In the genomic region with DNA sequence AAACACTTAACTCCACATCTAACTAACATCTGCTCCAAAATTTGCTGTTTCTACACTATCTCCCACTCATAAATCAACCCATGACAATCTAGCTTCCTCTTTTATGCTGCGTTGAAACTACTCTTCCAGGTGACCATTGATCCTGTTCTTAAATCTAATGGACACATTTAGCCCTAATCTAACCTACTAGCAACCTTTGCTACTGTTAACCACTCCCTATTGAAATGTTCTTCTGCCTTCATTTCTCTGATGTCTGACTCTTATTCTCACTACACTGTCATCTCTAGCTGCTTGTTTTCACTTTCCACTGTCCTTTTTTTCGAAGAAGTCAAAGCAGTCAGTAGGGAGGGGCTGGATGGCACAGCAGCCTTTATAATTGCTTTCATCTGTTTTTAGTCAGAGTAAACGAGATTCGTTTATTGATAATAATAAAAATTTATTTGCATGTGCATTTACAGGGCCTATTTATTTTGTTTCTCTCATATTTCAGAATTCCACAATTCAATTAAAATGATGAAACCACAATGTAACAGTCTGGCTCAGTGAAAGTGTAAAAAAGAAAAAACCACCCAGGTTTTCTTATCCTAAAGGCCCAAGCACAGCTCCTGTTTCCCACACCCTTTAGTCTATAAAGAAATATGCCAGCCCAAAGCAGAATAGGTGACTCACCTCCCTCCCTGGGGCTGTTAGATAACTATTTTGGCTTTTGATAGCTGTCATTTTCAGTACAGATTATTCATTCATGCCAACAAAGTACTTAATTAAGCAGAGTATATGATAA, we compare ENCODE assay signal across 8 cellular contexts. TPM values are rescaled to one million over a fixed set of nuclear protein-coding genes. Genes with fewer than 3 reads are reported as not detected.
DNase-seq lines count a peak whose midpoint lies in the region; ATAC-seq and TF ChIP-seq lines count a peak whose summit lies in the region.

No MANE protein-coding gene starts in this region.

- H3K4me3 Mint-ChIP-seq in activated CD8-positive, alpha-beta T cell treated with anti-CD3 and anti-CD28 coated beads for 36 hours = peak overlapping the region; percentile 15

- H3K4me3 ChIP-seq in mucosa of descending colon (no peak overlapping the region), uterus (no peak overlapping the region)

- H3K4me1 ChIP-seq in mucosa of descending colon (ENCODE audit: low read depth) (peaks cover 21% of the 10 kb centered on the region), uterus (no peaks in the 10 kb centered on the region)

- ATAC-seq in GM21526 (IDR thresholded peaks at IDR 0.05; ENCODE audit: low FRiP score, unreplicated experiment) (peak; percentile 70), HG03575 (IDR thresholded peaks at IDR 0.05; ENCODE audit: extremely low read depth, insufficient number of reproducible peaks, low FRiP score, unreplicated experiment) (peak; percentile 59), mucosa of descending colon (peak; percentile 51), GM19035 (IDR thresholded peaks at IDR 0.05; ENCODE audit: unreplicated experiment) (no peak)
- ATAC-seq in activated CD8-positive, alpha-beta T cell treated with anti-CD3 and anti-CD28 coated beads for 36 hours = peak; percentile 87

- no peak overlapping the region for H3K27ac ChIP-seq in uterus

- peaks cover 63% of the 10 kb centered on the region for H3K4me1 Mint-ChIP-seq in activated CD8-positive, alpha-beta T cell treated with anti-CD3 and anti-CD28 coated beads for 36 hours (ENCODE audit: low read depth)

- H3K27ac Mint-ChIP-seq in activated CD8-positive, alpha-beta T cell treated with anti-CD3 and anti-CD28 coated beads for 36 hours = peak overlapping the region; percentile 59

- CTCF ChIA-PET in activated CD8-positive, alpha-beta T cell treated with anti-CD3 and anti-CD28 coated beads for 36 hours (lab: Charles Lee) = interaction anchor here (0.6 to 1.5 kb wide), 2 partner anchors 11 to 40 kb away, joined by 3 read pairs; no protein-coding TSS in a partner anchor

- peaks cover 11% of the 10 kb centered on the region for H3K36me3 Mint-ChIP-seq in activated CD8-positive, alpha-beta T cell treated with anti-CD3 and anti-CD28 coated beads for 36 hours (ENCODE audit: low read depth)

- TF ChIP-seq CTCF in GM13976 (IDR thresholded peaks at IDR 0.05; ENCODE audit: borderline replicate concordance, control extremely low read depth, extremely low read depth, insufficient read depth, missing control alignments) = no peak
- no peak for TF ChIP-seq CTCF in activated CD8-positive, alpha-beta T cell treated with anti-CD3 and anti-CD28 coated beads for 36 hours (IDR thresholded peaks at IDR 0.05)
- no peak for TF ChIP-seq CTCF in mucosa of descending colon (IDR thresholded peaks at IDR 0.05)
- no peak for TF ChIP-seq CTCF in uterus (IDR thresholded peaks at IDR 0.05)

- H3K9me3 Mint-ChIP-seq in activated CD8-positive, alpha-beta T cell treated with anti-CD3 and anti-CD28 coated beads for 36 hours = no peaks in the 10 kb centered on the region

- H3K27me3 ChIP-seq in uterus = no peaks in the 10 kb centered on the region

- H3K9me3 ChIP-seq in mucosa of descending colon (no peaks in the 10 kb centered on the region), uterus (no peaks in the 10 kb centered on the region)

- no peak for TF ChIP-seq POLR2A in uterus (IDR thresholded peaks at IDR 0.05)

- in situ Hi-C loops in GM13976 (cut with MboI; ENCODE audit: low sequenced_read_pairs, unreplicated experiment) = no loop called here

- H3K27me3 Mint-ChIP-seq in activated CD8-positive, alpha-beta T cell treated with anti-CD3 and anti-CD28 coated beads for 36 hours = no peaks in the 10 kb centered on the region

- H3K36me3 ChIP-seq in mucosa of descending colon (ENCODE audit: low read depth) (no peaks in the 10 kb centered on the region), uterus (no peaks in the 10 kb centered on the region)

- POLR2A ChIA-PET in activated CD8-positive, alpha-beta T cell treated with anti-CD3 and anti-CD28 coated beads for 36 hours (lab: Charles Lee) = interaction anchor here (0.9 to 2.5 kb wide), 3 partner anchors 43 to 297 kb away, joined by 3 to 13 read pairs (median 4); partner anchors contain the start of gene ATP2B1

- DNase-seq in GM13976 (ENCODE audit: low spot score) (peak; percentile 32), mucosa of descending colon (no peak), putamen (ENCODE audit: low spot score) (no peak), uterus (no peak)
- DNase-seq in activated CD8-positive, alpha-beta T cell treated with anti-CD3 and anti-CD28 coated beads for 36 hours = peak; percentile 34

- intact Hi-C loops in activated CD8-positive, alpha-beta T cell treated with anti-CD3 and anti-CD28 coated beads for 36 hours (cut with micrococcal nuclease) = loop anchor here (5.0 kb wide), 1 partner anchor 44 kb away; the partner anchor contains the start of gene ATP2B1
- intact Hi-C loops in mucosa of descending colon (cut with DNase I, micrococcal nuclease) (no loop called here), uterus (cut with DNase I; ENCODE audit: low total_unique reads) (no loop called here)

RNA-seq across cellular contexts. Expression of gene ATP2B1, which starts 44.9 kb away (rescaled TPM):
- total RNA-seq in activated CD8-positive, alpha-beta T cell treated with anti-CD3 and anti-CD28 coated beads for 36 hours = 10 to 100 TPM; 20.8 to 26.2 TPM
- total RNA-seq in mucosa of descending colon = 10 to 100 TPM; 48.4 to 83.2 (median 60.2) TPM
- total RNA-seq in uterus = 100 to 1,000 TPM in 1 of 4 donors, 10 to 100 TPM in 3; 16.7 to 172 (median 48.6) TPM

Comparison
In these comparisons a context has a peak if more than half of its experiments do, and no peak if none do; other contexts are left out.
1. DNase-seq: peak in GM13976 (single experiment) and activated CD8-positive, alpha-beta T cell treated with anti-CD3 and anti-CD28 coated beads for 36 hours (single experiment); none in mucosa of descending colon (0 of 3), putamen (single experiment) and uterus (0 of 2).